In genomic region chr13:94595006-94595942, GRCh38 we compare ENCODE assay signal across 8 cellular contexts. TPM values are rescaled to one million over a fixed set of nuclear protein-coding genes. Genes with fewer than 3 reads are reported as not detected.
A peak's percentile ranks its signal among the peaks of the same experiment; 100 is the strongest.
DNase-seq lines count a peak whose midpoint lies in the region; ATAC-seq and TF ChIP-seq lines count a peak whose summit lies in the region.

No MANE protein-coding gene starts in this region.

- H3K4me3 ChIP-seq in HUES6 (ENCODE audit: low read depth, low read length) (peak overlapping the region; percentile 87), mucosa of rectum (ENCODE audit: low read length in 2 of 2) (peak overlapping the region; percentile 96 to 99)

- H3K27ac Mint-ChIP-seq in effector memory CD8-positive, alpha-beta T cell, result peak overlapping the region; percentile 91 to 93
- peak overlapping the region; percentile 84 for H3K27ac Mint-ChIP-seq in type B pancreatic cell

- TF ChIP-seq CTCF in type B pancreatic cell (conservative IDR thresholded peaks at IDR 0.05), result no peak

- H3K27ac ChIP-seq in HUES6 (ENCODE audit: low read depth, low read length), result peak overlapping the region; percentile 36
- H3K27ac ChIP-seq in mucosa of rectum (ENCODE audit: low read depth in 2 of 2, low read length in 2 of 2), result peak overlapping the region; percentile 66 to 75

- H3K4me1 Mint-ChIP-seq in effector memory CD8-positive, alpha-beta T cell (ENCODE audit: low read depth in 2 of 2), result peaks cover 24 to 29% of the 10 kb centered on the region in 2 donors
- peaks cover 19% of the 10 kb centered on the region for H3K4me1 Mint-ChIP-seq in type B pancreatic cell (ENCODE audit: unreplicated experiment)

- H3K27me3 ChIP-seq in HUES6 (ENCODE audit: control insufficient read depth, insufficient read depth, low read length), result no peaks in the 10 kb centered on the region
- no peaks in the 10 kb centered on the region for H3K27me3 ChIP-seq in mucosa of rectum (ENCODE audit: control insufficient read depth in 2 of 2, insufficient read depth in 2 of 2, low read length in 2 of 2)

- H3K9me3 Mint-ChIP-seq in effector memory CD8-positive, alpha-beta T cell, result no peaks in the 10 kb centered on the region
- peaks cover 4% of the 10 kb centered on the region for H3K9me3 Mint-ChIP-seq in type B pancreatic cell

- DNase-seq in ELR (ENCODE audit: low read depth) (peak; percentile 49), type B pancreatic cell (ENCODE audit: extremely low spot score, unreplicated experiment) (no peak)
- peak; percentile 18 to 36 for DNase-seq in activated CD4-positive, alpha-beta T cell treated with anti-CD3 and anti-CD28 coated beads for 4 hours
- peak in 2 of 3 experiments; percentile 13 to 16 for DNase-seq in effector memory CD8-positive, alpha-beta T cell
- no peak for DNase-seq in effector CD8-positive, alpha-beta T cell (lab: John Stamatoyannopoulos, UW)

- peak; percentile 59 for ATAC-seq in GM21528 (IDR thresholded peaks at IDR 0.05; ENCODE audit: low FRiP score, unreplicated experiment)
- ATAC-seq in effector memory CD8-positive, alpha-beta T cell (replicated peaks), result peak; percentile 55

- no peaks in the 10 kb centered on the region for H3K27me3 Mint-ChIP-seq in effector memory CD8-positive, alpha-beta T cell
- no peaks in the 10 kb centered on the region for H3K27me3 Mint-ChIP-seq in type B pancreatic cell

- H3K36me3 ChIP-seq in HUES6 (ENCODE audit: control insufficient read depth, insufficient read depth, low read length) (peaks cover 29% of the 10 kb centered on the region), mucosa of rectum (ENCODE audit: control insufficient read depth in 2 of 2, insufficient read depth in 2 of 2, low read length in 2 of 2) (peaks cover 10 to 18% of the 10 kb centered on the region in 2 donors)

- H3K36me3 Mint-ChIP-seq in effector memory CD8-positive, alpha-beta T cell (ENCODE audit: insufficient read depth), result peaks cover 24% of the 10 kb centered on the region
- peaks cover 13% of the 10 kb centered on the region for H3K36me3 Mint-ChIP-seq in type B pancreatic cell

- H3K9ac ChIP-seq in HUES6 (ENCODE audit: low read length) (peak overlapping the region; percentile 89), mucosa of rectum (ENCODE audit: low read depth in 1 of 2, low read length in 2 of 2) (peak overlapping the region; percentile 91 to 94)

- H3K4me1 ChIP-seq in HUES6 (ENCODE audit: control insufficient read depth, insufficient read depth, low read length) (peaks cover 11% of the 10 kb centered on the region), mucosa of rectum (ENCODE audit: control insufficient read depth in 2 of 2, insufficient read depth in 2 of 2, low read length in 2 of 2) (peaks cover 14 to 21% of the 10 kb centered on the region in 2 donors)

- H3K9me3 ChIP-seq in HUES6 (ENCODE audit: control insufficient read depth, insufficient read depth, low read depth, low read length) (no peaks in the 10 kb centered on the region), mucosa of rectum (ENCODE audit: control insufficient read depth in 2 of 2, low read length in 2 of 2) (no peaks in the 10 kb centered on the region)

- H3K4me3 Mint-ChIP-seq in effector memory CD8-positive, alpha-beta T cell, result peak overlapping the region; percentile 90 to 93
- H3K4me3 Mint-ChIP-seq in type B pancreatic cell, result peak overlapping the region; percentile 91

RNA-seq across cellular contexts. Expression of gene TGDS, which starts 0.7 kb away (rescaled TPM):
- 10.8 and 11.7 TPM in 2 replicates for total RNA-seq in type B pancreatic cell (ENCODE audit: low replicate concordance)

RNA-seq across cellular contexts. Expression of gene GPR180, which starts 6.4 kb away (rescaled TPM):
- total RNA-seq in type B pancreatic cell (ENCODE audit: low replicate concordance), result 6.1 and 6.6 TPM in 2 replicates

Comparison
In these comparisons a context has a peak if more than half of its experiments do, and no peak if none do; other contexts are left out.
1. DNase-seq: peak in ELR (single experiment), activated CD4-positive, alpha-beta T cell treated with anti-CD3 and anti-CD28 coated beads for 4 hours (2 of 2) and effector memory CD8-positive, alpha-beta T cell (2 of 3); none in type B pancreatic cell (single experiment) and effector CD8-positive, alpha-beta T cell (single experiment).